23 cellular contexts compared by ENCODE assay signal in genomic region chr2:228527481-228527880, GRCh38.
DNase-seq lines count a peak whose midpoint lies in the region; ATAC-seq, FAIRE-seq and TF ChIP-seq lines count a peak whose summit lies in the region.
"Had no signal": no experiment of that assay in that cellular context is flagged by ENCODE, and none has a peak within 500 bp of the region (broad histone marks: within the 10 kb centered on the region; RNA-seq: fewer than 3 reads in every experiment).

No MANE protein-coding gene starts in this region.

- 11 to 27% (median 16%) methylated on average over 2 of the region's 2 CpGs for WGBS in small intestine, 3 donors

- H3K27me3 ChIP-seq in brain microvascular endothelial cell (replicated peaks) (no peaks in the 10 kb centered on the region), small intestine (ENCODE audit: control insufficient read depth in 2 of 2, insufficient read depth in 2 of 2, low read length in 2 of 2) (no peaks in the 10 kb centered on the region)
- H3K27me3 ChIP-seq: BLaER1 treated with 17β-estradiol and CSF1 and Interleukin-3, amounts not matched to agents 10 nM and 100 nM had no signal

- FAIRE-seq in small intestine (lab: Jason Lieb, UNC), result no peak
- FAIRE-seq: HepG2 had no signal

- H3K9me3 ChIP-seq in small intestine (ENCODE audit: control insufficient read depth, low read depth), result no peaks in the 10 kb centered on the region
- H3K9me3 ChIP-seq: Caco-2 had no signal

- in situ Hi-C loops in brain microvascular endothelial cell (cut with HindIII; ENCODE audit: low pct_ligation_motif_present, low sequenced_read_pairs), result no loop called here

- H3K4me3 ChIP-seq in brain microvascular endothelial cell (ENCODE audit: low read depth, low read length) (no peak overlapping the region), small intestine (ENCODE audit: low read depth in 1 of 2, low read length in 2 of 2) (no peak overlapping the region)
- H3K4me3 ChIP-seq: BLaER1 treated with 17β-estradiol and CSF1 and Interleukin-3, amounts not matched to agents 10 nM and 100 nM; GM23248 had no signal

- H3K27ac ChIP-seq in brain microvascular endothelial cell, result peak overlapping the region; percentile 40
- H3K27ac ChIP-seq in small intestine (ENCODE audit: low read depth in 1 of 2, low read length in 1 of 2), result no peak overlapping the region
- H3K27ac ChIP-seq: BLaER1 treated with 17β-estradiol and CSF1 and Interleukin-3, amounts not matched to agents 10 nM and 100 nM; GM23248; HL-60 had no signal

- H3K36me3 ChIP-seq in brain microvascular endothelial cell (replicated peaks) (no peaks in the 10 kb centered on the region), small intestine (ENCODE audit: control insufficient read depth in 2 of 2, insufficient read depth in 2 of 2, low read length in 2 of 2) (no peaks in the 10 kb centered on the region)
- H3K36me3 ChIP-seq: BLaER1 treated with 17β-estradiol and CSF1 and Interleukin-3, amounts not matched to agents 10 nM and 100 nM had no signal

- DNase-seq in DMS53 treated with DMSO at 0.1 percent for 48 hours (lab: John Stamatoyannopoulos, UW; ENCODE audit: unreplicated experiment) (peak; percentile 6), NCI-H226 (peak; percentile 37), brain microvascular endothelial cell (peak; percentile 12), iris pigment epithelial cell (ENCODE audit: low read depth) (peak; percentile 59), small intestine (no peak), GDM1 (lab: John Stamatoyannopoulos, UW) (no peak)
- DNase-seq: 8988T; Caco-2; CD4-positive, alpha-beta memory T cell; DMS 273 treated with DMSO at 0.1 percent for 48 hours; H9; KBM-7; MM.1S; NCI-H1048; NCI-H1417 treated with DMSO at 0.1 percent for 48 hours; NCI-H187; NCI-H748 treated with DMSO at 0.1 percent for 48 hours; SHP77 had no signal

- no peaks in the 10 kb centered on the region for H3K4me1 ChIP-seq in small intestine (ENCODE audit: control insufficient read depth in 2 of 2, insufficient read depth in 1 of 2, low read depth in 1 of 2, low read length in 1 of 2)
- H3K4me1 ChIP-seq: BLaER1 treated with 17β-estradiol and CSF1 and Interleukin-3, amounts not matched to agents 10 nM and 100 nM; Caco-2 had no signal

- ATAC-seq in HG03565 (IDR thresholded peaks at IDR 0.05; ENCODE audit: unreplicated experiment), result no peak
- ATAC-seq: HepG2 had no signal

- no peak for TF ChIP-seq CTCF in brain microvascular endothelial cell (IDR thresholded peaks at IDR 0.05; ENCODE audit: low read depth, low read length, missing control alignments)

Comparison
In these comparisons a context has a peak if more than half of its experiments do, and no peak if none do; other contexts are left out.
1. DNase-seq: peak in DMS53 treated with DMSO at 0.1 percent for 48 hours (single experiment), NCI-H226 (single experiment), brain microvascular endothelial cell (single experiment) and iris pigment epithelial cell (single experiment); none in small intestine (single experiment) and GDM1 (single experiment).